Comparison of ENCODE assay signal across 20 cellular contexts in the genomic region with DNA sequence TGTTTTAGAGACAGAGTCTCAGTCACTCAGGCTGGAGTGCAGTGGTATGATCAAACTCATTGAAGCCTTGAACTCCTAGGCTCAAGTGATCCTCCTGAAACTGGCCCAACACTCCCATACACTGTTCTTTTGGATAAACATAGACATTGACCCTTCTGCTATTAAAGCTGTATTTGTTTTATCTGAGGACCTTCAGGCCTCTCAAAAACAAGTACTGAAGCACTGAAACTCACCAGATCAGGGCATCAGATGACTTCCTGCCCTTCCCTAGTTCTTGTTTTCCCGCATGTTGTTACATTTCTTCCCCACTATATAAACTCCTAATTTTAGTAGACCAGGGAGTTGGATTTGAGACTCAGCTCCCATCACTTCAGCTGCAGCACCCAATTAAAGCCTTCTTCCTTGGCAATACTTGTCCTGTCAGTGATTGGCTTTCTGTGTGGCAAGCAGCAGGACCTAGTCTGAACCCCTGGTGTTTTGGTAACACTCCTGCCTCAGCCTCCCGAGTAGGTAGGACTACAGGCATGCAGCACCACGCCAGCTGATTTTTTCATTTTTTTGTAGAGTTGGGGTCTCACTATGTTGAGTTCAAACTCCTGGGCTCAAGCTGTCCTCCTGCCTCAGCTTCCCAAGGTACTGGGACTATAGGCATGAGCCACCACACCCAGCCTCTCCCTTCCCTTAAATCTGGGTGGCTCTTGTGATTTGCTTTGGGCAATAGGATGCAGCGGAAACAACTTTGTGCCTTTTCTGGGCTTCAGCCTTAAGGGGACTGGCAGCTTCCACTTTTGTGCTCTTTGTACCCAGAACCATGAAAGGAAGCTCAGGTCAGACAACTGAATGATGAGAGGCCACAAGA. TPM values are rescaled to one million over a fixed set of nuclear protein-coding genes. Genes with fewer than 3 reads are reported as not detected.
DNase-seq lines count a peak whose midpoint lies in the region; ATAC-seq, FAIRE-seq and TF ChIP-seq lines count a peak whose summit lies in the region.
"Had no signal": no experiment of that assay in that cellular context is flagged by ENCODE, and none has a peak within 500 bp of the region (broad histone marks: within the 10 kb centered on the region; RNA-seq: fewer than 3 reads in every experiment).

No MANE protein-coding gene starts in this region.

- H3K56ac ChIP-seq in IMR-90 (ENCODE audit: extremely low read depth, insufficient read depth, low read length) (no peak overlapping the region), H1 (replicated peaks; ENCODE audit: insufficient read length, low read depth, low read length) (no peak overlapping the region)

- in situ Hi-C loops in IMR-90 (cut with MboI; ENCODE audit: low sequenced_read_pairs) = no loop called here

- H3K79me1 ChIP-seq in IMR-90 (ENCODE audit: low read depth in 1 of 2, low read length in 2 of 2) = peaks cover 0 to 4% of the 10 kb centered on the region in 2 experiments; a peak in 1 of 4 replicates
- H3K79me1 ChIP-seq in H1 (ENCODE audit: low read depth, low read length) = no peaks in the 10 kb centered on the region

- H4K20me1 ChIP-seq in IMR-90 (ENCODE audit: insufficient read depth, low read length) (no peaks in the 10 kb centered on the region), H1 (replicated peaks in 1 of 2; ENCODE audit: control insufficient read depth in 1 of 2, insufficient read depth in 2 of 2, low read length in 2 of 2) (no peaks in the 10 kb centered on the region)

- no TSS peak for BruUV-seq in IMR-90 (replicated peaks; lab: Mats Ljungman, UMichigan)

- H3K27me3 Mint-ChIP-seq in activated CD4-positive, alpha-beta T cell treated with anti-CD3 and anti-CD28 coated beads, Interleukin-2, amount 10 ng/mL, durations not matched to agents 7 days and 5 days = peaks cover 16% of the 10 kb centered on the region
- H3K27me3 Mint-ChIP-seq: IgD-negative memory B cell had no signal

- no peaks in the 10 kb centered on the region for H3K23me2 ChIP-seq in H1 (ENCODE audit: low read depth, low read length)

- no peak overlapping the region for H2BK12ac ChIP-seq in H1 (ENCODE audit: low read depth, low read length)

- peak overlapping the region; percentile 57 for H2AK5ac ChIP-seq in IMR-90 (ENCODE audit: low read depth, low read length)
- no peak overlapping the region for H2AK5ac ChIP-seq in H1 (ENCODE audit: low read depth, low read length)

- CTCF ChIA-PET in IMR-90 (lab: Yijun Ruan, JAX) (no interaction called here), H1 (lab: Charles Lee; ENCODE audit: partially characterized antibody) (interaction anchor here (0.9 to 2.9 kb wide), 3 partner anchors 9 to 133 kb away, joined by 5 to 28 read pairs (median 7); no protein-coding TSS in a partner anchor)
- CTCF ChIA-PET in activated CD4-positive, alpha-beta T cell treated with anti-CD3 and anti-CD28 coated beads, Interleukin-2, amount 10 ng/mL, durations not matched to agents 7 days and 5 days (lab: Charles Lee) = interaction anchor here (0.7 to 2.3 kb wide), 4 partner anchors 10 to 208 kb away, joined by 3 to 9 read pairs (median 4); no protein-coding TSS in a partner anchor

- H2AFZ ChIP-seq in IMR-90 (replicated peaks; ENCODE audit: low read length, poor library complexity) = peak overlapping the region; percentile 58
- H2AFZ ChIP-seq in H1 (ENCODE audit: low read length) = no peak overlapping the region

- FAIRE-seq in H1 (lab: Jason Lieb, UNC) = no peak
- FAIRE-seq: TTC549 had no signal

- ATAC-seq in IMR-90 (ENCODE audit: low read depth) = no peak
- peak; percentile 66 to 84 (median 78) for ATAC-seq in right lobe of liver
- no peak for ATAC-seq in HG02884 (IDR thresholded peaks at IDR 0.05; ENCODE audit: unreplicated experiment)

- no peak for TF ChIP-seq EP300 in H1 (IDR thresholded peaks at IDR 0.05; ENCODE audit: borderline replicate concordance in 1 of 2, low read depth in 2 of 2, low read length in 2 of 2)

- no peaks in the 10 kb centered on the region for H3K36me3 Mint-ChIP-seq in activated CD4-positive, alpha-beta T cell treated with anti-CD3 and anti-CD28 coated beads, Interleukin-2, amount 10 ng/mL, durations not matched to agents 7 days and 5 days (ENCODE audit: low read depth)
- H3K36me3 Mint-ChIP-seq: activated naive CD8-positive, alpha-beta T cell; memory B cell had no signal

- TF ChIP-seq CTCF in IMR-90 (conservative IDR thresholded peaks at IDR 0.05; ENCODE audit: low read depth, low read length) = no peak
- TF ChIP-seq CTCF in H1 (IDR thresholded peaks at IDR 0.05; ENCODE audit: control extremely low read depth in 1 of 3, insufficient read depth in 1 of 3, low read depth in 1 of 3, low read length in 3 of 3) = no peak
- no peak for TF ChIP-seq CTCF in right lobe of liver (IDR thresholded peaks at IDR 0.05)
- no peak for TF ChIP-seq CTCF in thyroid gland (IDR thresholded peaks at IDR 0.05)

- H3K27ac Mint-ChIP-seq in activated CD4-positive, alpha-beta T cell treated with anti-CD3 and anti-CD28 coated beads, Interleukin-2, amount 10 ng/mL, durations not matched to agents 7 days and 5 days = no peak overlapping the region
- H3K27ac Mint-ChIP-seq: activated naive CD8-positive, alpha-beta T cell; CD8-positive, alpha-beta memory T cell; IgD-negative memory B cell; memory B cell had no signal

- no peak overlapping the region for H3K4me3 Mint-ChIP-seq in activated CD4-positive, alpha-beta T cell treated with anti-CD3 and anti-CD28 coated beads, Interleukin-2, amount 10 ng/mL, durations not matched to agents 7 days and 5 days
- H3K4me3 Mint-ChIP-seq: activated naive CD8-positive, alpha-beta T cell; CD8-positive, alpha-beta memory T cell; IgD-negative memory B cell; memory B cell had no signal

- H3K4ac ChIP-seq in IMR-90 (ENCODE audit: low read depth, low read length) (peak overlapping the region; percentile 52; the same call in 1 of the 2 replicates), H1 (replicated peaks; ENCODE audit: insufficient read length, low read depth, low read length) (no peak overlapping the region)

- peak overlapping the region; percentile 65; the same call in 2 of the 3 replicates for H2BK15ac ChIP-seq in IMR-90 (ENCODE audit: low read depth, low read length)
- H2BK15ac ChIP-seq in H1 (ENCODE audit: low read length) = peak overlapping the region; percentile 53; the same call in 1 of the 2 replicates

- H3K4me1 ChIP-seq in IMR-90 (ENCODE audit: control insufficient read depth, insufficient read depth, low read length) (peaks cover 25% of the 10 kb centered on the region), H1 (replicated peaks in 1 of 4; ENCODE audit: control insufficient read depth in 3 of 4, insufficient read depth in 4 of 4, low read length in 3 of 4) (peaks cover 0 to 4% (median under 1%) of the 10 kb centered on the region in 4 experiments; a peak in 2 of 7 replicates), right lobe of liver (peaks cover 0 to 46% (median 21%) of the 10 kb centered on the region in 4 donors), thyroid gland (peaks cover 4 to 46% of the 10 kb centered on the region in 2 donors)

- DNase-seq in IMR-90 (no peak), H1 (ENCODE audit: low read depth in 1 of 2, low spot score in 2 of 2) (no peak), right lobe of liver (peak in 1 of 3 donors; percentile 61), thyroid gland (peak; percentile 53 to 56), head of caudate nucleus (no peak)
- no peak for DNase-seq in activated CD4-positive, alpha-beta T cell treated with anti-CD3 and anti-CD28 coated beads, Interleukin-2, amount 10 ng/mL, durations not matched to agents 7 days and 5 days
- DNase-seq: activated CD4-positive, alpha-beta T cell treated with anti-CD3 and anti-CD28 coated beads for 4 hours; CD8-positive, alpha-beta memory T cell; DMS79 treated with DMSO at 0.1 percent for 48 hours; effector memory CD4-positive, alpha-beta T cell; MG63; NCI-H1417 treated with DMSO at 0.1 percent for 48 hours; NCI-H2171 treated with DMSO at 0.1 percent for 48 hours; SHP77 had no signal

- peak overlapping the region; percentile 31; the same call in 1 of the 2 replicates for H4K5ac ChIP-seq in IMR-90 (ENCODE audit: low read depth, low read length)
- H4K5ac ChIP-seq in H1 (ENCODE audit: insufficient read length, low read depth, low read length) = no peak overlapping the region

- no peak overlapping the region for H2AK9ac ChIP-seq in IMR-90 (replicated peaks; ENCODE audit: low read depth, low read length, poor library complexity)

- no peaks in the 10 kb centered on the region for H3K79me2 ChIP-seq in H1 (ENCODE audit: control insufficient read depth in 1 of 2, insufficient read depth in 2 of 2, low read length in 2 of 2)

- H3K14ac ChIP-seq in IMR-90 (replicated peaks; ENCODE audit: low read depth, low read length) = peak overlapping the region; percentile 75; the same call in 1 of the 2 replicates
- no peak overlapping the region for H3K14ac ChIP-seq in H1 (ENCODE audit: insufficient read length)

- H3K9me1 ChIP-seq in IMR-90 (ENCODE audit: insufficient read depth, low read length) = peaks cover 22% of the 10 kb centered on the region

- H3K4me3 ChIP-seq in IMR-90 (ENCODE audit: insufficient read depth, low read depth, low read length) (no peak overlapping the region), H1 (ENCODE audit: extremely low read depth in 1 of 4, insufficient read depth in 2 of 4, low read depth in 3 of 4, low read length in 4 of 4) (no peak overlapping the region), right lobe of liver (no peak overlapping the region), thyroid gland (replicated peaks in 1 of 3) (no peak overlapping the region)
- H3K4me3 ChIP-seq: MG63 had no signal

- H2BK5ac ChIP-seq in IMR-90 (ENCODE audit: low read depth, low read length, poor library complexity, severe bottlenecking) (no peak overlapping the region), H1 (ENCODE audit: low read depth, low read length) (no peak overlapping the region)

- H3K18ac ChIP-seq in IMR-90 (ENCODE audit: low read depth, low read length) (peak overlapping the region; percentile 51; the same call in 1 of the 2 replicates), H1 (ENCODE audit: extremely low read depth, low read length) (no peak overlapping the region)

- peak overlapping the region; percentile 59; the same call in 1 of the 2 replicates for H2BK120ac ChIP-seq in IMR-90 (ENCODE audit: low read depth, low read length)
- no peak overlapping the region for H2BK120ac ChIP-seq in H1 (replicated peaks; ENCODE audit: low read depth, low read length)

- H2BK20ac ChIP-seq in IMR-90 (ENCODE audit: low read depth, low read length) (peak overlapping the region; percentile 66), H1 (ENCODE audit: low read length) (no peak overlapping the region)

- H3K9me3 ChIP-seq in IMR-90 (ENCODE audit: control insufficient read depth, insufficient read depth, low read length) (peaks cover 4% of the 10 kb centered on the region; the same call in 1 of the 2 replicates), H1 (ENCODE audit: insufficient read depth in 2 of 2, low read depth in 1 of 2, low read length in 1 of 2) (0 out of 4 replicates have a peak, but pooled peaks cover 0 to 3% of the 10 kb centered on the region in 2 experiments), right lobe of liver (no peaks in the 10 kb centered on the region), thyroid gland (no peaks in the 10 kb centered on the region)

- H3K23ac ChIP-seq in IMR-90 (ENCODE audit: low read depth, low read length) (no peak overlapping the region; the same call in 1 of the 2 replicates), H1 (ENCODE audit: insufficient read length) (no peak overlapping the region)

- intact Hi-C loops in IMR-90 (cut with micrococcal nuclease) (no loop called here), right lobe of liver (cut with DNase I) (no loop called here), thyroid gland (cut with DNase I) (no loop called here), head of caudate nucleus (cut with DNase I) (no loop called here)

- TF ChIP-seq POLR2A in IMR-90 (IDR thresholded peaks at IDR 0.05; ENCODE audit: low read depth, low read length) (no peak), H1 (IDR thresholded peaks at IDR 0.05; ENCODE audit: control extremely low read depth in 1 of 2, low read depth in 2 of 2, low read length in 2 of 2) (no peak), right lobe of liver (IDR thresholded peaks at IDR 0.05) (no peak), thyroid gland (IDR thresholded peaks at IDR 0.05) (peak in 1 of 2 donors; percentile 20)

- H3K27me3 ChIP-seq in IMR-90 (ENCODE audit: control insufficient read depth, insufficient read depth, low read length) (no peaks in the 10 kb centered on the region), H1 (replicated peaks in 1 of 4; ENCODE audit: control insufficient read depth in 3 of 4, extremely low read depth in 1 of 4, insufficient read depth in 3 of 4, low read length in 3 of 4) (no peaks in the 10 kb centered on the region), right lobe of liver (no peaks in the 10 kb centered on the region), thyroid gland (no peaks in the 10 kb centered on the region)
- H3K27me3 ChIP-seq: MG63 had no signal

- peaks cover 3% of the 10 kb centered on the region for H3K9me3 Mint-ChIP-seq in activated CD4-positive, alpha-beta T cell treated with anti-CD3 and anti-CD28 coated beads, Interleukin-2, amount 10 ng/mL, durations not matched to agents 7 days and 5 days
- H3K9me3 Mint-ChIP-seq: CD8-positive, alpha-beta memory T cell; IgD-negative memory B cell; memory B cell had no signal

- no peak overlapping the region for H3K27ac ChIP-seq in IMR-90 (ENCODE audit: insufficient read depth, low read length)
- H3K27ac ChIP-seq in H1 (ENCODE audit: low read depth, low read length) = no peak overlapping the region
- H3K27ac ChIP-seq in right lobe of liver = peak overlapping the region; percentile 76 to 99 (median 99)
- peak overlapping the region; percentile 74 to 89 (median 89) for H3K27ac ChIP-seq in thyroid gland
- H3K27ac ChIP-seq: HL-60 had no signal

- WGBS in IMR-90 (ENCODE audit: extremely low coverage in 2 of 2, insufficient read length in 1 of 2), 2 experiments = 100% methylated on average over 1 of the region's 4 CpGs; no CpG with 5 or more reads in 1 of the 2 experiments
- 74% methylated on average over 4 of the region's 4 CpGs; no CpG with 5 or more reads in 1 of the 2 experiments for WGBS in H1 (ENCODE audit: extremely low coverage in 1 of 2, insufficient coverage in 1 of 2, insufficient read length in 1 of 2, insufficient replicate concordance in 2 of 2, low coverage in 1 of 2, low lambda C conversion rate in 2 of 2, missing lambda C conversion rate in 1 of 2), 2 experiments
- WGBS in right lobe of liver (ENCODE audit: insufficient coverage, low coverage, low lambda C conversion rate, missing lambda C conversion rate) = 64% methylated on average over 4 of the region's 4 CpGs
- 58 to 71% methylated on average over 4 of the region's 4 CpGs for WGBS in thyroid gland, 2 donors

- no peak overlapping the region for H3K4me2 ChIP-seq in IMR-90 (ENCODE audit: low read depth, low read length)
- no peak overlapping the region for H3K4me2 ChIP-seq in H1 (ENCODE audit: insufficient read depth in 1 of 2, low read depth in 2 of 2, low read length in 2 of 2)

- H4K8ac ChIP-seq in IMR-90 (ENCODE audit: low read depth in 2 of 2, low read length in 2 of 2) (peak overlapping the region in 1 of 2 experiments; percentile 51; a peak in 1 of 4 replicates), H1 (ENCODE audit: extremely low read depth, insufficient read depth, low read length) (no peak overlapping the region)

- POLR2A ChIA-PET in IMR-90 (lab: Charles Lee; ENCODE audit: unreplicated experiment) (interaction anchor here (0.6 kb wide), 2 partner anchors 395 to 1257 kb away, joined by 6 to 7 read pairs; no protein-coding TSS in a partner anchor), H1 (lab: Charles Lee; ENCODE audit: partially characterized antibody) (no interaction called here)
- POLR2A ChIA-PET in activated CD4-positive, alpha-beta T cell treated with anti-CD3 and anti-CD28 coated beads, Interleukin-2, amount 10 ng/mL, durations not matched to agents 7 days and 5 days (lab: Charles Lee) = interaction anchor here (0.6 kb wide), 1 partner anchor 121 kb away, joined by 3 read pairs; no protein-coding TSS in a partner anchor

- peak overlapping the region; percentile 11; the same call in 1 of the 2 replicates for H4K91ac ChIP-seq in IMR-90 (ENCODE audit: insufficient read depth, low read depth, low read length)
- H4K91ac ChIP-seq in H1 (replicated peaks; ENCODE audit: insufficient read length, low read length) = no peak overlapping the region

- dilution Hi-C loops in IMR-90 (cut with HindIII; ENCODE audit: low sequenced_read_pairs, unreplicated experiment) = no loop called here

- TF ChIP-seq RAD21 in IMR-90 (IDR thresholded peaks at IDR 0.05; ENCODE audit: low read length) (no peak), H1 (IDR thresholded peaks at IDR 0.05 in 1 of 2, conservative IDR thresholded peaks at IDR 0.05 in 1 of 2; ENCODE audit: low read depth in 2 of 2, low read length in 2 of 2) (no peak)

- no peaks in the 10 kb centered on the region for H3K36me3 ChIP-seq in IMR-90 (ENCODE audit: control insufficient read depth, insufficient read depth, low read length)
- no peaks in the 10 kb centered on the region for H3K36me3 ChIP-seq in H1 (ENCODE audit: control insufficient read depth in 2 of 4, insufficient read depth in 4 of 4, low read length in 3 of 4)
- H3K36me3 ChIP-seq in right lobe of liver = no peaks in the 10 kb centered on the region
- H3K36me3 ChIP-seq in thyroid gland = no peaks in the 10 kb centered on the region
- H3K36me3 ChIP-seq: MG63 had no signal

- no peak overlapping the region for H3K9ac ChIP-seq in IMR-90 (ENCODE audit: low read depth, low read length)
- no peak overlapping the region; a peak in 1 of 7 replicates for H3K9ac ChIP-seq in H1 (replicated peaks in 1 of 4; ENCODE audit: extremely low read depth in 1 of 4, low read depth in 3 of 4, low read length in 3 of 4)

- H3K4me1 Mint-ChIP-seq in activated CD4-positive, alpha-beta T cell treated with anti-CD3 and anti-CD28 coated beads, Interleukin-2, amount 10 ng/mL, durations not matched to agents 7 days and 5 days = no peaks in the 10 kb centered on the region
- H3K4me1 Mint-ChIP-seq: CD8-positive, alpha-beta memory T cell had no signal

RNA-seq across cellular contexts. Expression of a gene that starts 12.5 kb away (rescaled TPM):
- total RNA-seq in IMR-90 (2012; rRNA removed) (6.1 and 10.6 TPM in 2 replicates), right lobe of liver (1 to 10 TPM; 1.3 to 5.1 (median 2.5) TPM), thyroid gland (10 to 100 TPM; 21.6 to 36.0 (median 29.5) TPM)
- polyA plus RNA-seq in IMR-90 (2012; rRNA removed) (6.7 and 8.1 TPM in 2 replicates), H1 (2011; rRNA removed) (2.8 and 4.1 TPM in 2 replicates)
- polyA plus RNA-seq in IMR-90 (2012; cell fraction: cytosol; rRNA removed) = 1.5 and 2.1 TPM in 2 replicates
- 2.3 and 9.2 TPM in 2 replicates for polyA plus RNA-seq in IMR-90 (2012; cell fraction: nucleus; rRNA removed; ENCODE audit: low replicate concordance)
- 14.4 and 14.5 TPM in 2 replicates for total RNA-seq in H1 (2021; fragmentation: NEBNext Ultra II Directional; extraction: Animal tissue kit (Norgen Biotek cat#: 25700))
- polyA plus RNA-seq in H1 (2011; cell fraction: cytosol; rRNA removed) = 11.0 TPM
- 4.3 TPM for polyA plus RNA-seq in H1 (2011; cell fraction: nucleus; rRNA removed)
- 7.9 to 15.8 TPM (median 9.1 TPM) in 4 replicates for polyA plus RNA-seq in H1 (2012, experiment 1 of 2)
- polyA plus RNA-seq in H1 (2012, experiment 2 of 2) = 1.2 TPM
- polyA plus RNA-seq in H1 (2013, experiment 1 of 2) = 11.6 TPM
- 12.1 TPM for polyA plus RNA-seq in H1 (2013, experiment 2 of 2)
- 3.3 and 5.9 TPM in 2 replicates for polyA minus RNA-seq in H1 (2011; rRNA and poly(A)+ RNA removed)
- 5.9 TPM for polyA minus RNA-seq in H1 (2011; cell fraction: cytosol; rRNA and poly(A)+ RNA removed)
- 10.3 TPM for polyA minus RNA-seq in H1 (2011; cell fraction: nucleus; rRNA and poly(A)+ RNA removed)
- total RNA-seq in activated CD4-positive, alpha-beta T cell treated with anti-CD3 and anti-CD28 coated beads, Interleukin-2, amount 10 ng/mL, durations not matched to agents 7 days and 5 days = 1 to 10 TPM; 2.5 to 2.9 TPM

Comparison
In these comparisons a context has a peak if more than half of its experiments do, and no peak if none do; other contexts are left out.
1. ATAC-seq: peak in right lobe of liver (4 of 4); none in IMR-90 (single experiment) and HG02884 (single experiment).
2. DNase-seq: peak in thyroid gland (2 of 2); none in IMR-90 (single experiment), H1 (0 of 2), activated CD4-positive, alpha-beta T cell treated with anti-CD3 and anti-CD28 coated beads, Interleukin-2, amount 10 ng/mL, durations not matched to agents 7 days and 5 days (single experiment) and head of caudate nucleus (0 of 42).
3. H3K27ac ChIP-seq: peak in right lobe of liver (3 of 3) and thyroid gland (3 of 3); none in IMR-90 (single experiment) and H1 (single experiment).